In genomic region chr1:67308136-67308535, GRCh38 we compare ENCODE assay signal across 8 cellular contexts. TPM values are rescaled to one million over a fixed set of nuclear protein-coding genes. Genes with fewer than 3 reads are reported as not detected.
DNase-seq lines count a peak whose midpoint lies in the region; ATAC-seq and TF ChIP-seq lines count a peak whose summit lies in the region.

No MANE protein-coding gene starts in this region.

- no peak overlapping the region for H3K4me3 Mint-ChIP-seq in MCF 10A (ENCODE audit: unreplicated experiment)
- peak overlapping the region; percentile 84 for H3K4me3 Mint-ChIP-seq in activated CD8-positive, alpha-beta T cell treated with anti-CD3 and anti-CD28 coated beads for 36 hours
- peak overlapping the region; percentile 85 to 96 (median 93) for H3K4me3 Mint-ChIP-seq in immature natural killer cell
- H3K4me3 Mint-ChIP-seq in Calu3 (ENCODE audit: low read depth, unreplicated experiment): no peak overlapping the region

- H3K27ac ChIP-seq in breast epithelium (no peak overlapping the region), thymus (ENCODE audit: low read depth) (no peak overlapping the region)

- TF ChIP-seq CTCF in breast epithelium (IDR thresholded peaks at IDR 0.05): no peak
- no peak for TF ChIP-seq CTCF in MCF 10A (IDR thresholded peaks at IDR 0.05; ENCODE audit: unreplicated experiment)
- no peak for TF ChIP-seq CTCF in activated CD8-positive, alpha-beta T cell treated with anti-CD3 and anti-CD28 coated beads for 36 hours (IDR thresholded peaks at IDR 0.05)
- TF ChIP-seq CTCF in Calu3 (IDR thresholded peaks at IDR 0.05; ENCODE audit: unreplicated experiment): no peak

- no peaks in the 10 kb centered on the region for H3K9me3 Mint-ChIP-seq in MCF 10A (ENCODE audit: unreplicated experiment)
- H3K9me3 Mint-ChIP-seq in activated CD8-positive, alpha-beta T cell treated with anti-CD3 and anti-CD28 coated beads for 36 hours: no peaks in the 10 kb centered on the region
- no peaks in the 10 kb centered on the region for H3K9me3 Mint-ChIP-seq in immature natural killer cell
- no peaks in the 10 kb centered on the region for H3K9me3 Mint-ChIP-seq in Calu3 (ENCODE audit: low read depth, unreplicated experiment)

- no peaks in the 10 kb centered on the region for H3K36me3 Mint-ChIP-seq in MCF 10A (ENCODE audit: insufficient read depth, unreplicated experiment)
- H3K36me3 Mint-ChIP-seq in activated CD8-positive, alpha-beta T cell treated with anti-CD3 and anti-CD28 coated beads for 36 hours (ENCODE audit: low read depth): peaks cover 33% of the 10 kb centered on the region
- H3K36me3 Mint-ChIP-seq in immature natural killer cell: peaks cover 0 to 3% (median 0%) of the 10 kb centered on the region in 3 donors
- H3K36me3 Mint-ChIP-seq in Calu3 (ENCODE audit: insufficient read depth, unreplicated experiment): no peaks in the 10 kb centered on the region

- 16% methylated on average over 15 of the region's 15 CpGs for WGBS in thymus

- BruUV-seq in MCF 10A (replicated peaks; lab: Mats Ljungman, UMichigan) (no TSS peak), Calu3 (replicated peaks; lab: Mats Ljungman, UMichigan) (no TSS peak)

- no peaks in the 10 kb centered on the region for H3K4me1 Mint-ChIP-seq in MCF 10A (ENCODE audit: insufficient read depth, unreplicated experiment)
- H3K4me1 Mint-ChIP-seq in activated CD8-positive, alpha-beta T cell treated with anti-CD3 and anti-CD28 coated beads for 36 hours (ENCODE audit: low read depth): peaks cover 53% of the 10 kb centered on the region
- peaks cover 52 to 89% of the 10 kb centered on the region in 2 donors for H3K4me1 Mint-ChIP-seq in immature natural killer cell
- H3K4me1 Mint-ChIP-seq in Calu3 (ENCODE audit: low read depth, unreplicated experiment): no peaks in the 10 kb centered on the region

- H3K36me3 ChIP-seq in breast epithelium (no peaks in the 10 kb centered on the region), thymus (ENCODE audit: control insufficient read depth, insufficient read depth) (no peaks in the 10 kb centered on the region)

- ATAC-seq in activated CD8-positive, alpha-beta T cell treated with anti-CD3 and anti-CD28 coated beads for 36 hours: peak; percentile 10

- no peaks in the 10 kb centered on the region for H3K27me3 Mint-ChIP-seq in MCF 10A (ENCODE audit: insufficient read depth, unreplicated experiment)
- peaks cover 11% of the 10 kb centered on the region for H3K27me3 Mint-ChIP-seq in activated CD8-positive, alpha-beta T cell treated with anti-CD3 and anti-CD28 coated beads for 36 hours
- H3K27me3 Mint-ChIP-seq in immature natural killer cell (ENCODE audit: low read depth in 3 of 3): peaks cover 3 to 9% (median 8%) of the 10 kb centered on the region in 3 donors
- no peaks in the 10 kb centered on the region for H3K27me3 Mint-ChIP-seq in Calu3 (ENCODE audit: unreplicated experiment)

- CTCF ChIA-PET in MCF 10A (lab: Yijun Ruan, JAX) (no interaction called here), Calu3 (lab: Charles Lee) (no interaction called here)
- CTCF ChIA-PET in activated CD8-positive, alpha-beta T cell treated with anti-CD3 and anti-CD28 coated beads for 36 hours (lab: Charles Lee): no interaction called here

- POLR2A ChIA-PET in MCF 10A (lab: Yijun Ruan, JAX): no interaction called here
- POLR2A ChIA-PET in activated CD8-positive, alpha-beta T cell treated with anti-CD3 and anti-CD28 coated beads for 36 hours (lab: Charles Lee): interaction anchor here (0.9 to 1.7 kb wide), 4 partner anchors 8 to 36 kb away, joined by 3 to 8 read pairs (median 4); no protein-coding TSS in a partner anchor

- intact Hi-C loops in breast epithelium (cut with DNase I; ENCODE audit: low total_unique reads): no loop called here
- intact Hi-C loops in MCF 10A (cut with micrococcal nuclease): no loop called here
- intact Hi-C loops in activated CD8-positive, alpha-beta T cell treated with anti-CD3 and anti-CD28 coated beads for 36 hours (cut with micrococcal nuclease): loop anchor here (1.0 kb wide), 1 partner anchor 25 kb away; no protein-coding TSS in a partner anchor
- intact Hi-C loops in Calu3 (cut with micrococcal nuclease; ENCODE audit: unreplicated experiment): no loop called here

- no peak for DNase-seq in breast epithelium (ENCODE audit: low spot score in 2 of 2)
- no peak for DNase-seq in MCF 10A (ENCODE audit: unreplicated experiment)
- peak; percentile 25 for DNase-seq in activated CD8-positive, alpha-beta T cell treated with anti-CD3 and anti-CD28 coated beads for 36 hours
- DNase-seq in immature natural killer cell: peak in 2 of 3 donors; percentile 26 to 30
- DNase-seq in NOMO-1 treated with dmso at 0.1 percent for 144 hours (lab: John Stamatoyannopoulos, UW; ENCODE audit: unreplicated experiment): no peak
- DNase-seq in Calu3: no peak
- DNase-seq in DMS79 treated with DMSO at 0.1 percent for 48 hours (lab: John Stamatoyannopoulos, UW): no peak

- H3K27ac Mint-ChIP-seq in MCF 10A (ENCODE audit: low read depth, unreplicated experiment): no peak overlapping the region
- peak overlapping the region; percentile 88 for H3K27ac Mint-ChIP-seq in activated CD8-positive, alpha-beta T cell treated with anti-CD3 and anti-CD28 coated beads for 36 hours
- peak overlapping the region; percentile 78 to 98 (median 93) for H3K27ac Mint-ChIP-seq in immature natural killer cell
- H3K27ac Mint-ChIP-seq in Calu3 (ENCODE audit: unreplicated experiment): no peak overlapping the region

- no peak for TF ChIP-seq POLR2A in breast epithelium (IDR thresholded peaks at IDR 0.05)

- H3K27me3 ChIP-seq in breast epithelium (peaks cover 0 to 17% of the 10 kb centered on the region in 2 donors), thymus (ENCODE audit: control insufficient read depth, insufficient read depth) (no peaks in the 10 kb centered on the region)

- H3K4me3 ChIP-seq in breast epithelium (peak overlapping the region; percentile 42 to 61 (median 46)), thymus (ENCODE audit: low read length) (peak overlapping the region; percentile 53)

- H3K9me3 ChIP-seq in breast epithelium (no peaks in the 10 kb centered on the region), thymus (ENCODE audit: control insufficient read depth) (no peaks in the 10 kb centered on the region)

- no peaks in the 10 kb centered on the region for H3K4me1 ChIP-seq in breast epithelium
- H3K4me1 ChIP-seq in thymus (ENCODE audit: control insufficient read depth, insufficient read depth, low read length): peaks cover 3% of the 10 kb centered on the region

RNA-seq across cellular contexts. Expression of gene IL12RB2, which starts 0.5 kb away (rescaled TPM):
- total RNA-seq in breast epithelium (1 to 10 TPM in 1 of 3 donors, under 1 TPM in 2; 0.33 to 5.1 (median 0.59) TPM), MCF 10A (2022) (not detected in 2 replicates), Calu3 (2022) (not detected in 2 replicates)
- total RNA-seq in activated CD8-positive, alpha-beta T cell treated with anti-CD3 and anti-CD28 coated beads for 36 hours: 10 to 100 TPM; 29.1 to 29.7 TPM
- polyA plus RNA-seq in immature natural killer cell (10 to 100 TPM; 33.3 to 68.1 (median 40.5) TPM), thymus (1.3 TPM)

Comparison
In these comparisons a context has a peak if more than half of its experiments do, and no peak if none do; other contexts are left out.
1. DNase-seq: peak in activated CD8-positive, alpha-beta T cell treated with anti-CD3 and anti-CD28 coated beads for 36 hours (single experiment) and immature natural killer cell (2 of 3); none in breast epithelium (0 of 2), MCF 10A (single experiment), NOMO-1 treated with dmso at 0.1 percent for 144 hours (single experiment), Calu3 (single experiment) and DMS79 treated with DMSO at 0.1 percent for 48 hours (single experiment).
2. H3K27ac Mint-ChIP-seq: peak in activated CD8-positive, alpha-beta T cell treated with anti-CD3 and anti-CD28 coated beads for 36 hours (single experiment) and immature natural killer cell (6 of 6); none in MCF 10A (single experiment) and Calu3 (single experiment).
3. H3K4me3 Mint-ChIP-seq: peak in activated CD8-positive, alpha-beta T cell treated with anti-CD3 and anti-CD28 coated beads for 36 hours (single experiment) and immature natural killer cell (5 of 5); none in MCF 10A (single experiment) and Calu3 (single experiment).
4. RNA of gene IL12RB2, which starts 0.5 kb away (total RNA-seq): 29.1 to 29.7 TPM in activated CD8-positive, alpha-beta T cell treated with anti-CD3 and anti-CD28 coated beads for 36 hours; 0.33 to 5.1 TPM in breast epithelium, not detected in MCF 10A and not detected in Calu3; every median in the first group is over 4 times any median in the second.